In the genomic region with DNA sequence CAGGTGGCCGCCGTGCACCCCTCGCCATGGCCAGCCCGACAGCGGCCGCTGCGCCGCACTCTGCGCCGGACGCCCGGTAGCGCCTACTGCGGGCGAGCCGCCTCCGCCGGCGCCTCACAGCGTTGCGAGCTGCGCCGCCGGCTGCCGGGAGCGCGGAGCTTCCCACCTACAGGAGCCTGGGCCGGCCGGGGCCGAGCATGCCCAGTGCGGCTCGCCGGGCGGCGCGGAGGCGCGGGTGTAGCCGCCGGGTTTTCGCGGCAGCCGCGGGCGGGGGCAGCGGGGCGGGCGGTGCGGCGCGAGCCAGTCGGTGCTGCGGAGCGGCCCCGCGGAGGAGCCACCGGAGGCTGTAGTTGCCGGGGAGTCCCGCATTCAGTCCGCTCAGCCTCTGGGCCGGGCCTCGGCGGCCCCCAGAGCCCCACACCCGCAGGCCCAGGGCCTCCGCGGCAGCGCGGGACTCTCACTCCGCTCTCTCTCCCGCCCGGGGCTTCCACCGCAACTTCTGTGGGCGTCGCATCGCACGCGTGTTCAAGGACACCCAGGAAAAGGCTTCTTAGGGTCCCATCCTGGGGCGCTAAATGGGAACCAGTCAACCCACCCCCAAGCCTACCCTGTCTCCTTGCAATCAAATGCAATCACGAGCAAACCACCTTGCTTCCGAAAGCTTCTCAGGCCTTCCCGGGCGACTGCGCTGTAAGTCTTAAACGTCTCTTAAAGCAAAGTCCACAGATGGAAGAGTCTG, we compare ENCODE assay signal across 8 cellular contexts. TPM values are rescaled to one million over a fixed set of nuclear protein-coding genes. Genes with fewer than 3 reads are reported as not detected.
DNase-seq lines count a peak whose midpoint lies in the region; ATAC-seq and TF ChIP-seq lines count a peak whose summit lies in the region.

A gene (minus strand): TSS at position 143 of the 739 bp plus-strand sequence. CDS start 20,518 bp downstream, outside the sequence.

- peaks cover 17% of the 10 kb centered on the region for H3K4me1 Mint-ChIP-seq in activated CD8-positive, alpha-beta T cell treated with anti-CD3 and anti-CD28 coated beads, Interleukin-2, amount 10 ng/mL, durations not matched to agents 7 days and 5 days (ENCODE audit: low read depth)

- CTCF ChIA-PET in activated CD8-positive, alpha-beta T cell treated with anti-CD3 and anti-CD28 coated beads, Interleukin-2, amount 10 ng/mL, durations not matched to agents 7 days and 5 days (lab: Charles Lee): no interaction called here

- H3K36me3 Mint-ChIP-seq in activated CD8-positive, alpha-beta T cell treated with anti-CD3 and anti-CD28 coated beads, Interleukin-2, amount 10 ng/mL, durations not matched to agents 7 days and 5 days (ENCODE audit: low read depth): peaks cover 5% of the 10 kb centered on the region

- H3K4me1 ChIP-seq in ectodermal cell (ENCODE audit: control insufficient read depth, insufficient read depth, low read length): no peaks in the 10 kb centered on the region
- H3K4me1 ChIP-seq in lower lobe of right lung: peaks cover 5% of the 10 kb centered on the region

- H3K4me3 ChIP-seq in ectodermal cell (ENCODE audit: insufficient read depth, low read depth, low read length): peak within 1 kb of the TSS; percentile 79
- peak within 1 kb of the TSS; percentile 95 for H3K4me3 ChIP-seq in lower lobe of right lung

- no peak for TF ChIP-seq CTCF in lower lobe of right lung (IDR thresholded peaks at IDR 0.05)

- H3K27ac ChIP-seq in ectodermal cell (ENCODE audit: insufficient read depth, low read depth, low read length, poor library complexity, severe bottlenecking) (peak within 1 kb of the TSS; percentile 81), lower lobe of right lung (peak within 1 kb of the TSS; percentile 88)

- POLR2A ChIA-PET in activated CD8-positive, alpha-beta T cell treated with anti-CD3 and anti-CD28 coated beads, Interleukin-2, amount 10 ng/mL, durations not matched to agents 7 days and 5 days (lab: Charles Lee): interaction anchor here (1.4 to 1.7 kb wide), 2 partner anchors 407 to 414 kb away, joined by 4 to 5 read pairs; a partner anchor contains a TSS

- H3K27me3 ChIP-seq in ectodermal cell (ENCODE audit: control insufficient read depth, insufficient read depth, low read length, poor library complexity, severe bottlenecking): peaks cover 45% of the 10 kb centered on the region
- peaks cover 5% of the 10 kb centered on the region for H3K27me3 ChIP-seq in lower lobe of right lung (ENCODE audit: low read depth)

- ATAC-seq in GM18909 (IDR thresholded peaks at IDR 0.05; ENCODE audit: poor library complexity, unreplicated experiment) (peak; percentile 81), HG03159 (IDR thresholded peaks at IDR 0.05; ENCODE audit: unreplicated experiment) (peak; percentile 74), lower lobe of right lung (peak; percentile 96 to 97)
- peak; percentile 86 for ATAC-seq in activated CD8-positive, alpha-beta T cell treated with anti-CD3 and anti-CD28 coated beads, Interleukin-2, amount 10 ng/mL, durations not matched to agents 7 days and 5 days

- peak within 1 kb of the TSS; percentile 85 for H3K4me3 Mint-ChIP-seq in activated CD8-positive, alpha-beta T cell treated with anti-CD3 and anti-CD28 coated beads, Interleukin-2, amount 10 ng/mL, durations not matched to agents 7 days and 5 days

- intact Hi-C loops in lower lobe of right lung (cut with DNase I): no loop called here

- DNase-seq in AG08395 (ENCODE audit: low spot score): peak; percentile 96
- DNase-seq in NCI-H446 treated with DMSO at 0.1 percent for 48 hours (lab: John Stamatoyannopoulos, UW): peak; percentile 73
- DNase-seq in activated CD8-positive, alpha-beta T cell treated with anti-CD3 and anti-CD28 coated beads, Interleukin-2, amount 10 ng/mL, durations not matched to agents 7 days and 5 days: peak; percentile 74
- peak; percentile 93 for DNase-seq in lower lobe of right lung
- DNase-seq in stimulated activated CD4-positive, alpha-beta T cell treated with anti-CD3 and anti-CD28 coated beads, Interleukin-4, amount 100 ng/mL, for 4 hours: peak; percentile 78 to 83

- H3K9me3 ChIP-seq in ectodermal cell (ENCODE audit: control insufficient read depth, low read length) (no peaks in the 10 kb centered on the region), lower lobe of right lung (no peaks in the 10 kb centered on the region)

- H3K27me3 Mint-ChIP-seq in activated CD8-positive, alpha-beta T cell treated with anti-CD3 and anti-CD28 coated beads, Interleukin-2, amount 10 ng/mL, durations not matched to agents 7 days and 5 days (ENCODE audit: low read depth): peaks cover 58% of the 10 kb centered on the region

- 0% methylated on average over 84 of the region's 84 CpGs for WGBS in ectodermal cell, 2 experiments

- peaks cover 8% of the 10 kb centered on the region for H3K9me3 Mint-ChIP-seq in activated CD8-positive, alpha-beta T cell treated with anti-CD3 and anti-CD28 coated beads, Interleukin-2, amount 10 ng/mL, durations not matched to agents 7 days and 5 days (ENCODE audit: insufficient read depth)

- H3K27ac Mint-ChIP-seq in activated CD8-positive, alpha-beta T cell treated with anti-CD3 and anti-CD28 coated beads, Interleukin-2, amount 10 ng/mL, durations not matched to agents 7 days and 5 days: peak within 1 kb of the TSS; percentile 67

- H3K36me3 ChIP-seq in ectodermal cell (ENCODE audit: control insufficient read depth, insufficient read depth, low read length) (no peaks in the 10 kb centered on the region), lower lobe of right lung (no peaks in the 10 kb centered on the region)

RNA-seq across cellular contexts. Expression of the gene that starts here (rescaled TPM):
- under 1 TPM; 0.03 to 0.32 TPM for total RNA-seq in activated CD8-positive, alpha-beta T cell treated with anti-CD3 and anti-CD28 coated beads, Interleukin-2, amount 10 ng/mL, durations not matched to agents 7 days and 5 days
- 10.3 TPM for polyA plus RNA-seq in ectodermal cell (2013, experiment 1 of 4)
- polyA plus RNA-seq in ectodermal cell (2013, experiment 2 of 4): 14.9 TPM
- polyA plus RNA-seq in ectodermal cell (2013, experiment 3 of 4): 10.9 TPM
- 15.1 TPM for polyA plus RNA-seq in ectodermal cell (2013, experiment 4 of 4)
- 7.2 TPM for total RNA-seq in lower lobe of right lung

Comparison
In these comparisons a context has a peak if more than half of its experiments do, and no peak if none do; other contexts are left out.
1. Peak in every context shown above with its lines: DNase-seq, ATAC-seq, H3K4me3 ChIP-seq and H3K27ac ChIP-seq.
2. Peak in DNase-seq and ATAC-seq in activated CD8-positive, alpha-beta T cell treated with anti-CD3 and anti-CD28 coated beads, Interleukin-2, amount 10 ng/mL, durations not matched to agents 7 days and 5 days; RNA of the gene not detected or under 1 TPM.